In genomic region chr17:81955756-81956544, GRCh38 we compare ENCODE assay signal across 32 cellular contexts. TPM values are rescaled to one million over a fixed set of nuclear protein-coding genes. Genes with fewer than 3 reads are reported as not detected.
"Had no signal": no experiment of that assay in that cellular context is flagged by ENCODE, and none has a peak within 500 bp of the region (broad histone marks: within the 10 kb centered on the region; RNA-seq: fewer than 3 reads in every experiment).

No MANE protein-coding gene starts in this region.

- H3K36me3 ChIP-seq: breast epithelium, esophagus muscularis mucosa, heart right ventricle, neutrophil, ovary, prostate gland, sigmoid colon, tibial nerve had no signal

- H3K4me1 Mint-ChIP-seq: activated CD8-positive, alpha-beta memory T cell treated with anti-CD3 and anti-CD28 coated beads, Interleukin-2, amount 10 ng/mL, durations not matched to agents 7 days and 5 days; memory B cell; stimulated activated memory B cell treated with anti-CD40 and anti-IgM and Interleukin-4, amounts not matched to agents 10 μg/mL and 1 μg/mL and 100 μg/mL, for 72 hours; WTC11 had no signal

- H3K4me3 ChIP-seq: breast epithelium, esophagus muscularis mucosa, heart right ventricle, ovary, prostate gland, sigmoid colon, tibial nerve had no signal

- DNase-seq: activated CD4-positive, alpha-beta T cell treated with anti-CD3 and anti-CD28 coated beads for 1 hour; activated CD8-positive, alpha-beta memory T cell treated with anti-CD3 and anti-CD28 coated beads, Interleukin-2, amount 10 ng/mL, durations not matched to agents 7 days and 5 days; activated CD8-positive, alpha-beta T cell treated with anti-CD3 and anti-CD28 coated beads, Interleukin-2, amount 10 ng/mL, durations not matched to agents 7 days and 5 days; activated naive CD8-positive, alpha-beta T cell treated with anti-CD3 and anti-CD28 coated beads, Interleukin-2, amount 50 U/mL, for 24 hours; activated T-cell treated with anti-CD3 and anti-CD28 coated beads, Interleukin-2, amount 50 U/mL, for 48 hours; amygdala; foreskin keratinocyte; heart right ventricle; naive thymus-derived CD8-positive, alpha-beta T cell; ovary; retina; sigmoid colon; small intestine; stimulated activated CD4-positive, alpha-beta T cell treated with anti-CD3 and anti-CD28 coated beads, Interleukin-4, amount 100 ng/mL, for 24 hours; SW 1271; T-helper 9 cell had no signal

- H3K27me3 ChIP-seq: ovary had no signal

- H3K4me1 ChIP-seq: foreskin keratinocyte had no signal

- H3K27ac ChIP-seq: breast epithelium, esophagus muscularis mucosa, foreskin keratinocyte, heart right ventricle, neutrophil, ovary, prostate gland, sigmoid colon, tibial nerve had no signal

- H3K27ac Mint-ChIP-seq: activated CD8-positive, alpha-beta memory T cell treated with anti-CD3 and anti-CD28 coated beads, Interleukin-2, amount 10 ng/mL, durations not matched to agents 7 days and 5 days; activated CD8-positive, alpha-beta T cell treated with anti-CD3 and anti-CD28 coated beads, Interleukin-2, amount 10 ng/mL, durations not matched to agents 7 days and 5 days; activated naive CD4-positive, alpha-beta T cell treated with anti-CD3 and anti-CD28 coated beads, Interleukin-2, amount 50 U/mL, for 24 hours; activated naive CD8-positive, alpha-beta T cell treated with anti-CD3 and anti-CD28 coated beads, Interleukin-2, amount 50 U/mL, for 24 hours; activated T-helper 2 cell treated with anti-CD3 and anti-CD28 coated beads, Interferon-gamma antibody, Interleukin-2, Interleukin-4, amounts not matched to agents 10 μg/mL and 5 μg/mL and 100 μg/mL, durations not matched to agents 14 hours and 24 hours and 36 hours; dendritic cell treated with granulocyte-macrophage colony-stimulating factor and Interleukin-4, amounts not matched to agents 40 ng/mL and 50 ng/mL, for 4 days; memory B cell; stimulated activated memory B cell treated with anti-CD40 and anti-IgM and Interleukin-4, amounts not matched to agents 10 μg/mL and 1 μg/mL and 100 μg/mL, for 72 hours; T-helper 1 cell treated with Interleukin-12 subunit alpha and Interleukin-12 subunit beta and Interleukin-4 antibody, amounts not matched to agents 30 μg/mL and 1 μg/mL, for 36 hours; WTC11 had no signal

- H3K4me3 Mint-ChIP-seq: activated CD8-positive, alpha-beta memory T cell treated with anti-CD3 and anti-CD28 coated beads, Interleukin-2, amount 10 ng/mL, durations not matched to agents 7 days and 5 days; activated CD8-positive, alpha-beta T cell treated with anti-CD3 and anti-CD28 coated beads, Interleukin-2, amount 10 ng/mL, durations not matched to agents 7 days and 5 days; activated naive CD4-positive, alpha-beta T cell treated with anti-CD3 and anti-CD28 coated beads, Interleukin-2, amount 50 U/mL, for 24 hours; activated naive CD8-positive, alpha-beta T cell treated with anti-CD3 and anti-CD28 coated beads, Interleukin-2, amount 50 U/mL, for 24 hours; central memory CD8-positive, alpha-beta T cell; dendritic cell treated with granulocyte-macrophage colony-stimulating factor and Interleukin-4, amounts not matched to agents 40 ng/mL and 50 ng/mL, for 4 days; memory B cell; naive thymus-derived CD8-positive, alpha-beta T cell; stimulated activated memory B cell treated with anti-CD40 and anti-IgM and Interleukin-4, amounts not matched to agents 10 μg/mL and 1 μg/mL and 100 μg/mL, for 72 hours; T-helper 1 cell treated with Interleukin-12 subunit alpha and Interleukin-12 subunit beta and Interleukin-4 antibody, amounts not matched to agents 30 μg/mL and 1 μg/mL, for 36 hours; WTC11 had no signal

- H3K36me3 Mint-ChIP-seq: activated CD8-positive, alpha-beta memory T cell treated with anti-CD3 and anti-CD28 coated beads, Interleukin-2, amount 10 ng/mL, durations not matched to agents 7 days and 5 days; activated naive CD4-positive, alpha-beta T cell treated with anti-CD3 and anti-CD28 coated beads, Interleukin-2, amount 50 U/mL, for 24 hours; memory B cell; naive thymus-derived CD8-positive, alpha-beta T cell; stimulated activated memory B cell treated with anti-CD40 and anti-IgM and Interleukin-4, amounts not matched to agents 10 μg/mL and 1 μg/mL and 100 μg/mL, for 72 hours; WTC11 had no signal

- H3K9me3 ChIP-seq: breast epithelium, esophagus muscularis mucosa, neutrophil, ovary, prostate gland, sigmoid colon, tibial nerve had no signal

- ATAC-seq: activated CD8-positive, alpha-beta memory T cell treated with anti-CD3 and anti-CD28 coated beads, Interleukin-2, amount 10 ng/mL, durations not matched to agents 7 days and 5 days; activated CD8-positive, alpha-beta T cell treated with anti-CD3 and anti-CD28 coated beads, Interleukin-2, amount 10 ng/mL, durations not matched to agents 7 days and 5 days; activated naive CD8-positive, alpha-beta T cell treated with anti-CD3 and anti-CD28 coated beads, Interleukin-2, amount 50 U/mL, for 24 hours; foreskin keratinocyte; heart right ventricle; naive thymus-derived CD8-positive, alpha-beta T cell; stimulated activated memory B cell treated with anti-CD40 and anti-IgM and Interleukin-4, amounts not matched to agents 10 μg/mL and 1 μg/mL and 100 μg/mL, for 72 hours; WTC11 had no signal

- H3K9me3 Mint-ChIP-seq: activated naive CD4-positive, alpha-beta T cell treated with anti-CD3 and anti-CD28 coated beads, Interleukin-2, amount 50 U/mL, for 24 hours; activated naive CD8-positive, alpha-beta T cell treated with anti-CD3 and anti-CD28 coated beads, Interleukin-2, amount 50 U/mL, for 24 hours; activated T-helper 2 cell treated with anti-CD3 and anti-CD28 coated beads, Interferon-gamma antibody, Interleukin-2, Interleukin-4, amounts not matched to agents 10 μg/mL and 5 μg/mL and 100 μg/mL, durations not matched to agents 14 hours and 24 hours and 36 hours; central memory CD8-positive, alpha-beta T cell; dendritic cell treated with granulocyte-macrophage colony-stimulating factor and Interleukin-4, amounts not matched to agents 40 ng/mL and 50 ng/mL, for 4 days; memory B cell; naive thymus-derived CD8-positive, alpha-beta T cell; stimulated activated memory B cell treated with anti-CD40 and anti-IgM and Interleukin-4, amounts not matched to agents 10 μg/mL and 1 μg/mL and 100 μg/mL, for 72 hours; T-helper 1 cell treated with Interleukin-12 subunit alpha and Interleukin-12 subunit beta and Interleukin-4 antibody, amounts not matched to agents 30 μg/mL and 1 μg/mL, for 36 hours; WTC11 had no signal

RNA-seq across cellular contexts. Expression of gene NOTUM, which starts 5.0 kb away (rescaled TPM):
- total RNA-seq: foreskin keratinocyte; naive thymus-derived CD8-positive, alpha-beta T cell; sigmoid colon; tibial nerve had no signal
- polyA plus RNA-seq: foreskin keratinocyte; naive thymus-derived CD8-positive, alpha-beta T cell had no signal

RNA-seq across cellular contexts. Expression of gene MYADML2, which starts 8.9 kb away (rescaled TPM):
- total RNA-seq: activated CD8-positive, alpha-beta memory T cell treated with anti-CD3 and anti-CD28 coated beads, Interleukin-2, amount 10 ng/mL, durations not matched to agents 7 days and 5 days; activated CD8-positive, alpha-beta T cell treated with anti-CD3 and anti-CD28 coated beads, Interleukin-2, amount 10 ng/mL, durations not matched to agents 7 days and 5 days; activated T-helper 2 cell treated with anti-CD3 and anti-CD28 coated beads, Interferon-gamma antibody, Interleukin-2, Interleukin-4, amounts not matched to agents 10 μg/mL and 5 μg/mL and 100 μg/mL, durations not matched to agents 14 hours and 24 hours and 36 hours; breast epithelium; esophagus muscularis mucosa; foreskin keratinocyte; kidney epithelial cell; lower leg skin; naive thymus-derived CD8-positive, alpha-beta T cell; ovary; sigmoid colon; temporal lobe; tibial nerve had no signal
- polyA plus RNA-seq: foreskin keratinocyte; naive thymus-derived CD8-positive, alpha-beta T cell; ovary; sigmoid colon had no signal
